In the genomic region with DNA sequence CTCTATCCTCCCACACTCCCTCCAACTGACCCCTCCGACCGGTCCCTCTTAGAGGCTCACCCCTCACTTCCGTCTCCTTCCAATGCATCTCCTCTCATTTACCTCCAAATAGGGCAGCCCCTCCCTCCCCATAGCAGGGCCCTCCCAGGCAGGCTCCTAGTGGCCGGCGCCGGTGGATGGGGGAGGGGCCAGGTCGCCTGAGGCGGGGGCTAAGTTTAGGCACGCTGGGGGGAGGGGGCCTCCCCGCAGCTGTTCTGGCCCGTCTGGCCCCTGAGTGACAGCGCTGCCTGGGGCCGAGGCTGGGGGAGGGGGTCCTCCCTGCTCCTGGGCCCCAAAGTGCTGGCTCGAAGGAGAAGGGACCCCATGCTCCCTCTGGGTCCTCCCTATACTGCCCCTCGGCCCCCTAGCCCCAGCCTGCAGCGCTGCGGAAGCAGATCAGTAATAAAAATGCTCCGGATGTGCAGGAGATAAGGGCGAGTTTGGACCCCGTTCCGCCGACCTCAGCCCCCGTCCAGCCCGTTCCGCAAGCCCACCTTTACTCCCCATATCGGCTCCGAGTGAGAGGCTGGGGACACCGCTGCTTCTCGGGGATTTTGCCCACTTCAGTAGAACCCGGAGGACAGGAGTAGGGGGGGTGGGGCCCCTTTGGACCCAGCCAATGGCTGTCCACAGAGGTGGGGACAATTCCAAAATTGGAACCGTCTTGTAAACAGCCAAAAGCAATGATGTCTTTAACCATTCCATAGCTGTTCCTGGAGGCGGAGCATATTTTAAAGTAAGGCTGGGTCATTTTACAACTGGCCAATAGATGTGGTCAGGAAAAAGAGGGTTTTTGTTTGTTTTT, we compare ENCODE assay signal across 8 cellular contexts. TPM values are rescaled to one million over a fixed set of nuclear protein-coding genes. Genes with fewer than 3 reads are reported as not detected.
DNase-seq lines count a peak whose midpoint lies in the region; FAIRE-seq and TF ChIP-seq lines count a peak whose summit lies in the region.

No MANE protein-coding gene starts in this region.

- no peak overlapping the region for H3K27ac ChIP-seq in SJSA1
- peak overlapping the region; percentile 28 to 85 (median 78) for H3K27ac ChIP-seq in esophagus squamous epithelium

- intact Hi-C loops in esophagus squamous epithelium (cut with DNase I): no loop called here

- H3K9me3 ChIP-seq in SJSA1 (replicated peaks): 0 out of 2 replicates have a peak, but pooled peaks cover 8% of the 10 kb centered on the region
- no peaks in the 10 kb centered on the region for H3K9me3 ChIP-seq in esophagus squamous epithelium

- H3K27me3 ChIP-seq in SJSA1 (replicated peaks) (no peaks in the 10 kb centered on the region; the same call in 1 of the 2 replicates), esophagus squamous epithelium (peaks cover 0 to 16% (median 0%) of the 10 kb centered on the region in 4 donors)

- H3K27ac Mint-ChIP-seq in nephron progenitor cell: peak overlapping the region; percentile 20

- H3K4me3 Mint-ChIP-seq in nephron progenitor cell: peak overlapping the region; percentile 86

- TF ChIP-seq CTCF in esophagus squamous epithelium (IDR thresholded peaks at IDR 0.05): no peak
- TF ChIP-seq CTCF in nephron progenitor cell (IDR thresholded peaks at IDR 0.05): no peak

- DNase-seq in GM18507 (ENCODE audit: extremely low spot score, insufficient read length, low read depth) (no peak), SJSA1 (ENCODE audit: low read depth in 1 of 2, low spot score in 2 of 2) (peak in 1 of 2 experiments; percentile 56), esophagus squamous epithelium (lab: John Stamatoyannopoulos, UW) (no peak), nephron progenitor cell (peak; percentile 61), DMS 273 treated with DMSO at 0.1 percent for 48 hours (lab: John Stamatoyannopoulos, UW) (no peak), H54 (ENCODE audit: insufficient read length, low spot score) (no peak), NCI-H526 (lab: John Stamatoyannopoulos, UW) (no peak), NCI-H1436 treated with DMSO at 0.1 percent for 48 hours (lab: John Stamatoyannopoulos, UW) (no peak)

- peaks cover 4% of the 10 kb centered on the region for H3K36me3 Mint-ChIP-seq in nephron progenitor cell (ENCODE audit: low read depth)

- H3K27me3 Mint-ChIP-seq in nephron progenitor cell (ENCODE audit: low read depth, poor library complexity): peaks cover 31% of the 10 kb centered on the region

- TF ChIP-seq POLR2A in esophagus squamous epithelium (IDR thresholded peaks at IDR 0.05) (no peak), H54 (IDR thresholded peaks at IDR 0.05; ENCODE audit: low read depth, low read length) (no peak)

- peak; percentile 41 for FAIRE-seq in GM18507 (lab: Jason Lieb, UNC)
- no peak for FAIRE-seq in H54 (lab: Jason Lieb, UNC)

- H3K36me3 ChIP-seq in SJSA1: peaks cover 4% of the 10 kb centered on the region; the same call in 1 of the 2 replicates
- no peaks in the 10 kb centered on the region for H3K36me3 ChIP-seq in esophagus squamous epithelium

- H3K9me3 Mint-ChIP-seq in nephron progenitor cell: no peaks in the 10 kb centered on the region

- H3K4me3 ChIP-seq in SJSA1 (peak overlapping the region; percentile 33), esophagus squamous epithelium (peak overlapping the region; percentile 25 to 78 (median 56))

- WGBS in esophagus squamous epithelium, 2 donors: 6 to 12% methylated on average over 18 to 19 of the region's 32 CpGs

- H3K4me1 ChIP-seq in SJSA1 (replicated peaks): peaks cover 12% of the 10 kb centered on the region
- H3K4me1 ChIP-seq in esophagus squamous epithelium: peaks cover 28 to 42% (median 34%) of the 10 kb centered on the region in 3 donors

- H3K4me1 Mint-ChIP-seq in nephron progenitor cell: peaks cover 39% of the 10 kb centered on the region

RNA-seq across cellular contexts. Expression of a gene that starts 4.0 kb away (rescaled TPM):
- 5.1 and 7.5 TPM in 2 replicates for total RNA-seq in SJSA1 (2014; rRNA removed; shearing (Covaris generic))
- total RNA-seq in esophagus squamous epithelium: 1 to 10 TPM; 1.9 to 7.2 (median 4.2) TPM

RNA-seq across cellular contexts. Expression of a gene that starts 5.4 kb away (rescaled TPM):
- total RNA-seq in SJSA1 (2014; rRNA removed; shearing (Covaris generic)): 0.29 TPM in 1 of 2 replicates, not detected in the other
- total RNA-seq in esophagus squamous epithelium: 1 to 10 TPM; 1.8 to 6.7 (median 4.0) TPM

RNA-seq across cellular contexts. Expression of a gene that starts 14.4 kb away (rescaled TPM):
- 115 TPM in 2 replicates for total RNA-seq in SJSA1 (2014; rRNA removed; shearing (Covaris generic))
- 10 to 100 TPM; 39.2 to 82.9 (median 52.7) TPM for total RNA-seq in esophagus squamous epithelium

RNA-seq across cellular contexts. Expression of a gene that starts 25.1 kb away (rescaled TPM):
- total RNA-seq in SJSA1 (2014; rRNA removed; shearing (Covaris generic)): 1.1 TPM in 1 of 2 replicates, not detected in the other
- total RNA-seq in esophagus squamous epithelium: 1 to 10 TPM; 1.7 to 4.6 (median 2.5) TPM
